In the genomic region with DNA sequence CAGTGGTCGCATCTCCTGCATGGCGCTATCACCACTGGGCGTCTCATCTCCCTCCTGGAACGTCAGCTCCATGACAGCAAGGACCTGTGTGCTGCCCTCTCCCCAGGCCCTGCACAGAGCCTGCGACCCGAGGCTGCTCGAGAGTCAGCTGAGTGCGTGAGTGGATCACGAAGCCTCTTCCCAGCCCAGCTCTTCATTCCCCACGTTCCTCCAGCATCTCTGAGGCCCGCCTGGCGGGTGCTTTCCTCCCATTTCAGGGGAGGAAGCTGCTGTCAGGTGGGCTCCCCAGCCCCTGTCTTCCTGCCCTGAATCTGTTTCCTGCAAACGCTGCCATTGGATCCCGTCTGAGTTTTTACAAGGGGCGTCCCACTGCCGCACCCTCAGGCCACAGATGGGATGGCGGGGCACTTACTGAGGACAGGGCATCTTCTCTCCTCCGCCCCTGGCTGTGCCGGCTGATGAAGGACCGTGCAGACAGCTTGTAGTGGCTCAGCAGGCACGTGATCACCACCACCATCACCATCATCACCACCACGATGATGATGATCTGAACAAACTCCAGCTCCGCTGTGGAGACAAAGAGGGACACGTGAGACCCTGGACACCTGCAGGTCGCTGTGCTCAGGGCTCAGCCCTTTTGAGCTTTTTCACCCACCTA, we compare ENCODE assay signal across 1 cellular context.
TF ChIP-seq lines count a peak whose summit lies in the region.

No MANE protein-coding gene starts in this region.

TF ChIP-seq in SK-N-SH, 30 proteins besides CTCF, POLR2A, EP300 and RAD21 (continued from another document):
- TF ChIP-seq IRF3 (IDR thresholded peaks at IDR 0.05; ENCODE audit: low read depth, low read length): no peak
- no peak for TF ChIP-seq RXRA (IDR thresholded peaks at IDR 0.05; ENCODE audit: borderline replicate concordance, low read depth)
- no peak for TF ChIP-seq MEF2A (IDR thresholded peaks at IDR 0.05; ENCODE audit: borderline replicate concordance, low read depth)
- no peak for TF ChIP-seq RFX5 (IDR thresholded peaks at IDR 0.05; ENCODE audit: low read length)
- TF ChIP-seq ELF1 (IDR thresholded peaks at IDR 0.05): no peak
- no peak for TF ChIP-seq MXI1 (IDR thresholded peaks at IDR 0.05; ENCODE audit: low read depth, low read length)
- TF ChIP-seq NRF1 (IDR thresholded peaks at IDR 0.05; ENCODE audit: low read depth, low read length): no peak
- no peak for TF ChIP-seq FOSL2 (IDR thresholded peaks at IDR 0.05; ENCODE audit: borderline replicate concordance, low read depth)
- TF ChIP-seq TCF12 (IDR thresholded peaks at IDR 0.05): no peak
- TF ChIP-seq POLR2AphosphoS5 (IDR thresholded peaks at IDR 0.05; ENCODE audit: low read depth, low read length): no peak
- no peak for TF ChIP-seq TEAD4 (IDR thresholded peaks at IDR 0.05; ENCODE audit: borderline replicate concordance, insufficient read depth)
- TF ChIP-seq NFIC (IDR thresholded peaks at IDR 0.05; ENCODE audit: borderline replicate concordance): no peak
